In the genomic region with DNA sequence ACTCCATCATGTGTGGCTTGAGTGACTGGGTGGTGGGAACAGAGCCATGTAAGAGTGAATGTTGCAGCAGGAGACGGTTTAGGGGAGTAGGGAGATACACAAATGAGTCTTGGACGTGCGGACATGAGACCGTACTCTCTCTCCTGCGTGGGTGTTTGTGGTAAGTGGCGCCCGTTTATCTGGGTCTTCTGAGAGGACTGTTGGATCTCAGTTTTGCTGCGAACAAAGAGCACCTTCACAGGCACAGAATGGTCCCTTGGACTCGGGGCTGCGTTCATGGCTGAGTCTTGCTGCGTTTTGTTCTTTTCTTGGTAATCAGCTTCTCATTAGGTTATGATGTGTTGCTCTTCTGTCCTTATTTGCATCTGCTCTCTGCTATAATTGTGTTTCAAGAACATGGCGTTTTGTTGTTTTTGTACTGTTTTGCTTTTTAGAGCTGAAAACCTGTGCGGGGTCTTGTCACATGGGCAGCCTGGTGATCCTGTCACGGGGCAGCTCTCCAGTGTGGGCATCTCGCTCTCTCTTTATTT, we compare ENCODE assay signal across 16 cellular contexts. TPM values are rescaled to one million over a fixed set of nuclear protein-coding genes. Genes with fewer than 3 reads are reported as not detected.
DNase-seq lines count a peak whose midpoint lies in the region; ATAC-seq and TF ChIP-seq lines count a peak whose summit lies in the region.
"Had no signal": no experiment of that assay in that cellular context is flagged by ENCODE, and none has a peak within 500 bp of the region (broad histone marks: within the 10 kb centered on the region; RNA-seq: fewer than 3 reads in every experiment).

No MANE protein-coding gene starts in this region.

- peaks cover 60% of the 10 kb centered on the region for H3K4me1 Mint-ChIP-seq in CD8-positive, alpha-beta T cell (ENCODE audit: low read depth)
- peaks cover 48 to 72% of the 10 kb centered on the region in 2 donors for H3K4me1 Mint-ChIP-seq in effector memory CD8-positive, alpha-beta T cell (ENCODE audit: low read depth in 2 of 2)
- peaks cover 32% of the 10 kb centered on the region for H3K4me1 Mint-ChIP-seq in osteocyte (ENCODE audit: unreplicated experiment)

- no peak overlapping the region for H2AK5ac ChIP-seq in IMR-90 (ENCODE audit: low read depth, low read length)

- H3K27ac Mint-ChIP-seq in CD8-positive, alpha-beta T cell = peak overlapping the region; percentile 41
- H3K27ac Mint-ChIP-seq in effector memory CD8-positive, alpha-beta T cell = peak overlapping the region; percentile 12 to 62
- peak overlapping the region; percentile 15 for H3K27ac Mint-ChIP-seq in osteocyte (ENCODE audit: unreplicated experiment)
- H3K27ac Mint-ChIP-seq: activated B cell treated with CpG ODN at 0.5 μM for 24 hours had no signal

- H2BK120ac ChIP-seq in IMR-90 (ENCODE audit: low read depth, low read length) = no peak overlapping the region

- ATAC-seq in CD8-positive, alpha-beta T cell = no peak
- ATAC-seq in IMR-90 (ENCODE audit: low read depth) (no peak), GM21825 (IDR thresholded peaks at IDR 0.05; ENCODE audit: unreplicated experiment) (no peak), GM18909 (IDR thresholded peaks at IDR 0.05; ENCODE audit: poor library complexity, unreplicated experiment) (no peak)
- no peak for ATAC-seq in effector memory CD8-positive, alpha-beta T cell (replicated peaks)

- WGBS in IMR-90 (ENCODE audit: extremely low coverage in 2 of 2, insufficient read length in 1 of 2), 2 experiments = 96% methylated on average over 5 of the region's 15 CpGs; no CpG with 5 or more reads in 1 of the 2 experiments

- dilution Hi-C loops in IMR-90 (cut with HindIII; ENCODE audit: low sequenced_read_pairs, unreplicated experiment) = no loop called here

- CTCF ChIA-PET in CD8-positive, alpha-beta T cell (lab: Charles Lee) = no interaction called here
- CTCF ChIA-PET in IMR-90 (lab: Yijun Ruan, JAX) = no interaction called here

- peaks cover 35% of the 10 kb centered on the region for H3K36me3 Mint-ChIP-seq in CD8-positive, alpha-beta T cell
- H3K36me3 Mint-ChIP-seq in effector memory CD8-positive, alpha-beta T cell (ENCODE audit: insufficient read depth) = peaks cover 5% of the 10 kb centered on the region
- no peaks in the 10 kb centered on the region for H3K36me3 Mint-ChIP-seq in osteocyte (ENCODE audit: unreplicated experiment)

- H3K14ac ChIP-seq in IMR-90 (replicated peaks; ENCODE audit: low read depth, low read length) = no peak overlapping the region

- H3K4me2 ChIP-seq in IMR-90 (ENCODE audit: low read depth, low read length) = no peak overlapping the region

- peaks cover 56 to 90% of the 10 kb centered on the region in 2 experiments for H3K79me1 ChIP-seq in IMR-90 (ENCODE audit: low read depth in 1 of 2, low read length in 2 of 2)

- no peaks in the 10 kb centered on the region for H3K36me3 ChIP-seq in CD8-positive, alpha-beta T cell (ENCODE audit: insufficient read depth, low read length)
- 0 out of 2 replicates have a peak, but pooled peaks cover 2% of the 10 kb centered on the region for H3K36me3 ChIP-seq in IMR-90 (ENCODE audit: control insufficient read depth, insufficient read depth, low read length)

- no peak overlapping the region for H3K18ac ChIP-seq in IMR-90 (ENCODE audit: low read depth, low read length)

- no peak for TF ChIP-seq POLR2A in IMR-90 (IDR thresholded peaks at IDR 0.05; ENCODE audit: low read depth, low read length)

- H3K4me3 ChIP-seq in CD8-positive, alpha-beta T cell (ENCODE audit: low read depth, low read length) = no peak overlapping the region
- H3K4me3 ChIP-seq in IMR-90 (ENCODE audit: insufficient read depth, low read depth, low read length) = no peak overlapping the region

- no peak for DNase-seq in CD8-positive, alpha-beta T cell
- DNase-seq in IMR-90 = no peak
- no peak for DNase-seq in effector memory CD8-positive, alpha-beta T cell
- no peak for DNase-seq in osteocyte (ENCODE audit: extremely low spot score, unreplicated experiment)
- DNase-seq in mesenteric fat pad (ENCODE audit: low spot score) = no peak
- no peak for DNase-seq in GM13976 (ENCODE audit: low spot score)
- DNase-seq: activated B cell treated with CpG ODN at 0.5 μM for 24 hours; EL; foreskin fibroblast; KBM-7; NCI-H1105 treated with DMSO at 0.1 percent for 48 hours; NCI-H446; stimulated activated CD4-positive, alpha-beta T cell treated with anti-CD3 and anti-CD28 coated beads, Interleukin-1b, Interleukin-23, amount 100 ng/mL, for 48 hours had no signal

- no peak overlapping the region for H4K91ac ChIP-seq in IMR-90 (ENCODE audit: insufficient read depth, low read depth, low read length)

- H4K20me1 ChIP-seq in IMR-90 (ENCODE audit: insufficient read depth, low read length) = peaks cover 68% of the 10 kb centered on the region

- no peak overlapping the region for H3K23ac ChIP-seq in IMR-90 (ENCODE audit: low read depth, low read length)

- no TSS peak for BruUV-seq in IMR-90 (replicated peaks; lab: Mats Ljungman, UMichigan)

- no peak overlapping the region for H3K4me3 Mint-ChIP-seq in CD8-positive, alpha-beta T cell
- H3K4me3 Mint-ChIP-seq in effector memory CD8-positive, alpha-beta T cell = no peak overlapping the region
- no peak overlapping the region for H3K4me3 Mint-ChIP-seq in osteocyte (ENCODE audit: unreplicated experiment)
- H3K4me3 Mint-ChIP-seq: activated B cell treated with CpG ODN at 0.5 μM for 24 hours, CD14-positive monocyte had no signal

- H3K4ac ChIP-seq in IMR-90 (ENCODE audit: low read depth, low read length) = peak overlapping the region; percentile 20; the same call in 1 of the 2 replicates

- no peaks in the 10 kb centered on the region for H3K9me3 Mint-ChIP-seq in CD8-positive, alpha-beta T cell
- no peaks in the 10 kb centered on the region for H3K9me3 Mint-ChIP-seq in effector memory CD8-positive, alpha-beta T cell
- H3K9me3 Mint-ChIP-seq in osteocyte (ENCODE audit: unreplicated experiment) = no peaks in the 10 kb centered on the region
- H3K9me3 Mint-ChIP-seq: activated B cell treated with CpG ODN at 0.5 μM for 24 hours, CD14-positive monocyte had no signal

- H4K5ac ChIP-seq in IMR-90 (ENCODE audit: low read depth, low read length) = 0 out of 2 replicates have a peak overlapping the region, but pooled peaks have one; percentile 14

- H3K9ac ChIP-seq in IMR-90 (ENCODE audit: low read depth, low read length) = no peak overlapping the region

- no peak overlapping the region for H2AFZ ChIP-seq in IMR-90 (replicated peaks; ENCODE audit: low read length, poor library complexity)

- H3K4me1 ChIP-seq in CD8-positive, alpha-beta T cell (ENCODE audit: insufficient read depth, low read length) = peaks cover 7% of the 10 kb centered on the region
- H3K4me1 ChIP-seq in IMR-90 (ENCODE audit: control insufficient read depth, insufficient read depth, low read length) = peaks cover 35% of the 10 kb centered on the region

- no peaks in the 10 kb centered on the region for H3K27me3 Mint-ChIP-seq in CD8-positive, alpha-beta T cell (ENCODE audit: low read depth)
- no peaks in the 10 kb centered on the region for H3K27me3 Mint-ChIP-seq in effector memory CD8-positive, alpha-beta T cell
- H3K27me3 Mint-ChIP-seq in osteocyte (ENCODE audit: unreplicated experiment) = no peaks in the 10 kb centered on the region
- H3K27me3 Mint-ChIP-seq: activated B cell treated with CpG ODN at 0.5 μM for 24 hours had no signal

- H3K56ac ChIP-seq in IMR-90 (ENCODE audit: extremely low read depth, insufficient read depth, low read length) = no peak overlapping the region

- H3K9me3 ChIP-seq in CD8-positive, alpha-beta T cell (ENCODE audit: low read length) = no peaks in the 10 kb centered on the region
- no peaks in the 10 kb centered on the region for H3K9me3 ChIP-seq in IMR-90 (ENCODE audit: control insufficient read depth, insufficient read depth, low read length)

- H2BK20ac ChIP-seq in IMR-90 (ENCODE audit: low read depth, low read length) = no peak overlapping the region

- H2AK9ac ChIP-seq in IMR-90 (replicated peaks; ENCODE audit: low read depth, low read length, poor library complexity) = no peak overlapping the region

- H2BK15ac ChIP-seq in IMR-90 (ENCODE audit: low read depth, low read length) = no peak overlapping the region

- peaks cover 48% of the 10 kb centered on the region for H3K9me1 ChIP-seq in IMR-90 (ENCODE audit: insufficient read depth, low read length)

- H4K8ac ChIP-seq in IMR-90 (ENCODE audit: low read depth in 2 of 2, low read length in 2 of 2) = no peak overlapping the region

- intact Hi-C loops in CD8-positive, alpha-beta T cell (cut with DNase I, micrococcal nuclease) = no loop called here
- intact Hi-C loops in IMR-90 (cut with micrococcal nuclease) = no loop called here

- in situ Hi-C loops in IMR-90 (cut with MboI; ENCODE audit: low sequenced_read_pairs) (no loop called here), GM13976 (cut with MboI; ENCODE audit: low sequenced_read_pairs, unreplicated experiment) (no loop called here)

- H3K27ac ChIP-seq in CD8-positive, alpha-beta T cell (ENCODE audit: low read depth, low read length) = no peak overlapping the region
- no peak overlapping the region for H3K27ac ChIP-seq in IMR-90 (ENCODE audit: insufficient read depth, low read length)

- H3K27me3 ChIP-seq in CD8-positive, alpha-beta T cell (ENCODE audit: insufficient read depth, low read length) = no peaks in the 10 kb centered on the region
- no peaks in the 10 kb centered on the region for H3K27me3 ChIP-seq in IMR-90 (ENCODE audit: control insufficient read depth, insufficient read depth, low read length)

- no peak for TF ChIP-seq RAD21 in IMR-90 (IDR thresholded peaks at IDR 0.05; ENCODE audit: low read length)

- TF ChIP-seq CTCF in CD8-positive, alpha-beta T cell (IDR thresholded peaks at IDR 0.05) = no peak
- TF ChIP-seq CTCF in IMR-90 (conservative IDR thresholded peaks at IDR 0.05; ENCODE audit: low read depth, low read length) = no peak
- TF ChIP-seq CTCF in osteocyte (IDR thresholded peaks at IDR 0.05) = no peak
- TF ChIP-seq CTCF in GM13976 (IDR thresholded peaks at IDR 0.05; ENCODE audit: borderline replicate concordance, control extremely low read depth, extremely low read depth, insufficient read depth, missing control alignments) = no peak

- H2BK5ac ChIP-seq in IMR-90 (ENCODE audit: low read depth, low read length, poor library complexity, severe bottlenecking) = no peak overlapping the region

- POLR2A ChIA-PET in CD8-positive, alpha-beta T cell (lab: Charles Lee) = no interaction called here
- POLR2A ChIA-PET in IMR-90 (lab: Charles Lee; ENCODE audit: unreplicated experiment) = no interaction called here

TF ChIP-seq in IMR-90, 13 proteins besides CTCF, POLR2A, EP300 and RAD21:
- TF ChIP-seq RFX5 (IDR thresholded peaks at IDR 0.05; ENCODE audit: low read depth, low read length) = no peak

RNA-seq across cellular contexts. Expression of gene STK35, which starts 28.5 kb away (rescaled TPM):
- total RNA-seq in CD8-positive, alpha-beta T cell = 10 to 100 TPM; 17.1 to 17.5 TPM
- total RNA-seq in IMR-90 (2012; rRNA removed) (11.1 and 11.4 TPM in 2 replicates), osteocyte (15.6 and 16.3 TPM in 2 replicates), mesenteric fat pad (22.0 TPM)
- polyA plus RNA-seq in IMR-90 (2012; rRNA removed) = 12.0 and 12.6 TPM in 2 replicates
- 6.9 and 9.3 TPM in 2 replicates for polyA plus RNA-seq in IMR-90 (2012; cell fraction: cytosol; rRNA removed)
- 22.9 and 28.4 TPM in 2 replicates for polyA plus RNA-seq in IMR-90 (2012; cell fraction: nucleus; rRNA removed; ENCODE audit: low replicate concordance)
